ENCODE assay signal across 8 cellular contexts in the genomic region with DNA sequence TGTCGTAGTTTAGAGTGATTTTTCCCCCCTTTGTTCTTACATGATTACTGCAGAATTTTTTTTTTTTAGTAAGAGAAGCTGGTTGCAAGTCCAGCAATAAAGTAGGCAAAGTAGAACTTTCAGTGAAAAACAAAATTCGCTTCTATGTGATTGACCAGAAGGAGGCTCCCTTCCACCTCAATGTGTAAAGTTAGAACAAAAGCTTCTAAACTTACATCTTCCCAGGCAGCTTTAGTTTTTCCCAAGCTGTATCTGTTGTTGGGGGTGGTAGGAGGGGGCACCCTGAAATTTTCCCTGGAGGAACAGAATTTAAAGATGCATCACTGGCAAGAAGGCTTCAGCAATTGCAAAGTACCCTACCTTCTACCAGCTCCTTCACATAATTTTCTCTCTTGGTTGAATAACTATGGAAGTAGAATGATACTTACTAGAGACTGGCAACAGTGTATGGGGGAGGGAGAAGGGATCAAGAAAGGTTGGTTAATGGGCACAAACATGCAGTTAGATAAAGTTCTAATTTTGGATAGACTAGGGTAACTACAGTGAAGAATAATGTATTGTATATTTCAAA.
DNase-seq lines count a peak whose midpoint lies in the region; ATAC-seq and TF ChIP-seq lines count a peak whose summit lies in the region.

No MANE protein-coding gene starts in this region.

- TF ChIP-seq CTCF in NB4 (IDR thresholded peaks at IDR 0.05; ENCODE audit: low read depth, low read length) (peak; percentile 11), endodermal cell (conservative IDR thresholded peaks at IDR 0.05) (peak; percentile 80)

- no peak overlapping the region for H3K4me2 ChIP-seq in neuronal stem cell (ENCODE audit: insufficient read depth, low read length, poor library complexity, severe bottlenecking)

- TF ChIP-seq POLR2A in NB4 (IDR thresholded peaks at IDR 0.05; ENCODE audit: extremely low read depth, insufficient read length), result no peak

- H3K27me3 Mint-ChIP-seq in endodermal cell (ENCODE audit: insufficient read depth), result peaks cover 4% of the 10 kb centered on the region
- H3K27me3 Mint-ChIP-seq in activated T-cell treated with anti-CD3 and anti-CD28 coated beads, Interleukin-2, amount 50 U/mL, for 72 hours (ENCODE audit: low read depth), result no peaks in the 10 kb centered on the region

- H2BK5ac ChIP-seq in neuronal stem cell (ENCODE audit: low read length), result no peak overlapping the region

- H3K23ac ChIP-seq in neuronal stem cell (ENCODE audit: low read depth, low read length, poor library complexity), result no peak overlapping the region

- H3K79me1 ChIP-seq in neuronal stem cell (ENCODE audit: low read depth, low read length), result no peaks in the 10 kb centered on the region

- no peak overlapping the region for H3K4ac ChIP-seq in neuronal stem cell (ENCODE audit: low read length)

- H3K4me1 ChIP-seq in endodermal cell (ENCODE audit: control insufficient read depth, insufficient read depth, low read length), result no peaks in the 10 kb centered on the region
- no peaks in the 10 kb centered on the region for H3K4me1 ChIP-seq in neuronal stem cell (ENCODE audit: control insufficient read depth in 2 of 2, insufficient read depth in 1 of 2, low read depth in 1 of 2, low read length in 2 of 2)

- no peak overlapping the region for H3K9ac ChIP-seq in endodermal cell (ENCODE audit: extremely low read depth, low read length, poor library complexity, severe bottlenecking)
- H3K9ac ChIP-seq in neuronal stem cell (ENCODE audit: low read depth, low read length, poor library complexity), result no peak overlapping the region

- 23 to 60% methylated on average over 1 to 2 of the region's 2 CpGs for WGBS in endodermal cell (ENCODE audit: insufficient coverage in 1 of 2, insufficient read length in 1 of 2), 2 experiments
- WGBS in neuronal stem cell (ENCODE audit: extremely low coverage in 2 of 2, insufficient read length in 2 of 2, insufficient replicate concordance in 1 of 2), 2 donors, result no CpG with 5 or more reads among the region's 2 CpGs

- no peak for ATAC-seq in activated T-cell treated with anti-CD3 and anti-CD28 coated beads, Interleukin-2, amount 50 U/mL, for 72 hours (replicated peaks in 1 of 2)
- ATAC-seq in HG02588 (IDR thresholded peaks at IDR 0.05; ENCODE audit: unreplicated experiment), result no peak

- no peak overlapping the region for H2BK120ac ChIP-seq in neuronal stem cell (ENCODE audit: low read depth, low read length)

- H3K4me1 Mint-ChIP-seq in endodermal cell, result peaks cover 2% of the 10 kb centered on the region
- no peaks in the 10 kb centered on the region for H3K4me1 Mint-ChIP-seq in activated T-cell treated with anti-CD3 and anti-CD28 coated beads, Interleukin-2, amount 50 U/mL, for 72 hours (ENCODE audit: low read depth)

- no peaks in the 10 kb centered on the region for H3K36me3 Mint-ChIP-seq in endodermal cell (ENCODE audit: low read depth)
- H3K36me3 Mint-ChIP-seq in activated T-cell treated with anti-CD3 and anti-CD28 coated beads, Interleukin-2, amount 50 U/mL, for 72 hours (ENCODE audit: insufficient read depth in 2 of 2), result no peaks in the 10 kb centered on the region

- no peak overlapping the region for H2AK5ac ChIP-seq in neuronal stem cell (ENCODE audit: low read depth, low read length)

- no peak overlapping the region for H2BK15ac ChIP-seq in neuronal stem cell (ENCODE audit: low read length)

- no peak overlapping the region for H2BK12ac ChIP-seq in neuronal stem cell (ENCODE audit: low read length)

- H3K9me3 ChIP-seq in endodermal cell (ENCODE audit: control insufficient read depth, low read length) (no peaks in the 10 kb centered on the region), neuronal stem cell (replicated peaks in 1 of 2; ENCODE audit: control insufficient read depth in 2 of 2, insufficient read depth in 1 of 2, low read depth in 1 of 2, low read length in 2 of 2) (no peaks in the 10 kb centered on the region)

- H3K4me3 ChIP-seq in NB4 (ENCODE audit: low read depth, low read length) (no peak overlapping the region), endodermal cell (ENCODE audit: low read length) (no peak overlapping the region), neuronal stem cell (ENCODE audit: low read length in 2 of 2) (no peak overlapping the region)

- H2AFZ ChIP-seq in neuronal stem cell (ENCODE audit: low read length), result no peak overlapping the region

- no peak overlapping the region for H3K14ac ChIP-seq in neuronal stem cell (ENCODE audit: low read length)

- H3K36me3 ChIP-seq in endodermal cell (ENCODE audit: control insufficient read depth, insufficient read depth, low read length) (no peaks in the 10 kb centered on the region), neuronal stem cell (replicated peaks in 1 of 2; ENCODE audit: control insufficient read depth in 2 of 2, insufficient read depth in 2 of 2, low read length in 2 of 2) (no peaks in the 10 kb centered on the region)

- no peak overlapping the region for H3K27ac Mint-ChIP-seq in endodermal cell
- H3K27ac Mint-ChIP-seq in activated T-cell treated with anti-CD3 and anti-CD28 coated beads, Interleukin-2, amount 50 U/mL, for 72 hours, result no peak overlapping the region

- H3K18ac ChIP-seq in neuronal stem cell (ENCODE audit: low read length), result no peak overlapping the region

- no peak overlapping the region for H4K91ac ChIP-seq in neuronal stem cell (ENCODE audit: low read depth, low read length, poor library complexity)

- H3K27ac ChIP-seq in endodermal cell (ENCODE audit: low read depth, low read length) (no peak overlapping the region), neuronal stem cell (replicated peaks; ENCODE audit: low read length) (no peak overlapping the region)

- H4K8ac ChIP-seq in neuronal stem cell (ENCODE audit: low read depth, low read length), result no peak overlapping the region

- H3K4me3 Mint-ChIP-seq in endodermal cell, result no peak overlapping the region
- no peak overlapping the region for H3K4me3 Mint-ChIP-seq in activated T-cell treated with anti-CD3 and anti-CD28 coated beads, Interleukin-2, amount 50 U/mL, for 72 hours

- peak; percentile 14 for DNase-seq in ELF-1 (ENCODE audit: low read depth, low spot score)
- peak; percentile 15 for DNase-seq in NB4 (ENCODE audit: low read depth)
- peak; percentile 50 for DNase-seq in endodermal cell
- peak; percentile 26 for DNase-seq in neuronal stem cell (ENCODE audit: low spot score)
- no peak for DNase-seq in activated CD4-positive, CD25-positive, alpha-beta regulatory T cell (lab: John Stamatoyannopoulos, UW)
- no peak for DNase-seq in activated gamma-delta T cell treated with Interleukin-2 at 50 U/mL for 16 hours
- no peak for DNase-seq in activated T-cell treated with anti-CD3 and anti-CD28 coated beads, Interleukin-2, amount 50 U/mL, for 72 hours

- H3K27me3 ChIP-seq in endodermal cell (ENCODE audit: control insufficient read depth, insufficient read depth, low read length, poor library complexity, severe bottlenecking), result peaks cover 14% of the 10 kb centered on the region
- no peaks in the 10 kb centered on the region for H3K27me3 ChIP-seq in neuronal stem cell (ENCODE audit: control insufficient read depth in 3 of 3, insufficient read depth in 3 of 3, low read depth in 1 of 3, low read length in 3 of 3)

- no peaks in the 10 kb centered on the region for H3K9me3 Mint-ChIP-seq in endodermal cell
- no peaks in the 10 kb centered on the region for H3K9me3 Mint-ChIP-seq in activated T-cell treated with anti-CD3 and anti-CD28 coated beads, Interleukin-2, amount 50 U/mL, for 72 hours

Comparison
In these comparisons a context has a peak if more than half of its experiments do, and no peak if none do; other contexts are left out.
1. DNase-seq: peak in ELF-1 (single experiment), NB4 (single experiment), endodermal cell (single experiment) and neuronal stem cell (single experiment); none in activated CD4-positive, CD25-positive, alpha-beta regulatory T cell (0 of 4), activated gamma-delta T cell treated with Interleukin-2 at 50 U/mL for 16 hours (single experiment) and activated T-cell treated with anti-CD3 and anti-CD28 coated beads, Interleukin-2, amount 50 U/mL, for 72 hours (0 of 2).